In the genomic region with DNA sequence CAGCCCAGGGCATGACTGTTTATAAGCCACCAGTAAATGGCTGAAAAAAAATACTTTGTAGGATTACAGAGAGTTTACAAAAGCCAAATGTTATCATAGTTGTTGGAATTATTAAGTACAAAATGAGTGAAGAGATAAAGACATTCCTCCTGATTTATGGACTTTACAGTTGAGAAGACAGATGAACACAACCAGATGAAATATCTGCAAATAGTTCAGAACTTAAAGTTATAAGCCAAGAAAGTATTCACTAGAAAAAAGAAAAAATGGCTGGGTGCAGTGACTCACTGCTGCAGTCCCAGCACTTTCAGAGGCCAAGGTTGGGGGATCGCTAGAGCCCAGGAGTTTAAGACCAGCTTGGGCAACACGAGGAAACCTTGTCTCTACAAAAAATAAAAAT, we compare ENCODE assay signal across 22 cellular contexts. TPM values are rescaled to one million over a fixed set of nuclear protein-coding genes. Genes with fewer than 3 reads are reported as not detected.
DNase-seq lines count a peak whose midpoint lies in the region; ATAC-seq, FAIRE-seq and TF ChIP-seq lines count a peak whose summit lies in the region.
"Had no signal": no experiment of that assay in that cellular context is flagged by ENCODE, and none has a peak within 500 bp of the region (broad histone marks: within the 10 kb centered on the region; RNA-seq: fewer than 3 reads in every experiment).

No MANE protein-coding gene starts in this region.

- no peak for TF ChIP-seq EP300 in ovary (IDR thresholded peaks at IDR 0.05)

- H3K27ac ChIP-seq in ACC112 (ENCODE audit: low read depth, low read length) = peak overlapping the region; percentile 77
- H3K27ac ChIP-seq in astrocyte (ENCODE audit: low read depth, low read length) = no peak overlapping the region
- H3K27ac ChIP-seq in ovary = no peak overlapping the region
- H3K27ac ChIP-seq: SJCRH30 had no signal

- H3K27me3 Mint-ChIP-seq in HFFc6 (ENCODE audit: insufficient read depth) = no peaks in the 10 kb centered on the region; the same call in 1 of the 2 replicates
- no peaks in the 10 kb centered on the region for H3K27me3 Mint-ChIP-seq in astrocyte (ENCODE audit: low read depth, unreplicated experiment)

- TF ChIP-seq POLR2A in ovary (IDR thresholded peaks at IDR 0.05) = no peak

- TF ChIP-seq CTCF in HFFc6 (IDR thresholded peaks at IDR 0.05) = no peak
- no peak for TF ChIP-seq CTCF in astrocyte (IDR thresholded peaks at IDR 0.05; ENCODE audit: insufficient read depth, low read depth, low read length)
- TF ChIP-seq CTCF in ovary (IDR thresholded peaks at IDR 0.05) = no peak

- intact Hi-C loops in ovary (cut with DNase I) = no loop called here

- H3K4me2 ChIP-seq in astrocyte (ENCODE audit: low read length) = peak overlapping the region; percentile 37

- peak overlapping the region; percentile 49 for H2AFZ ChIP-seq in ACC112 (ENCODE audit: low read length, unreplicated experiment)
- H2AFZ ChIP-seq in astrocyte (ENCODE audit: low read depth, low read length) = no peak overlapping the region

- H3K79me2 ChIP-seq in ACC112 (ENCODE audit: control insufficient read depth, insufficient read depth, low read length, unreplicated experiment) (no peaks in the 10 kb centered on the region), astrocyte (ENCODE audit: insufficient read depth, low read length) (no peaks in the 10 kb centered on the region)

- H3K27me3 ChIP-seq in ACC112 (ENCODE audit: insufficient read depth, low read length) = no peaks in the 10 kb centered on the region
- no peaks in the 10 kb centered on the region for H3K27me3 ChIP-seq in astrocyte (ENCODE audit: insufficient read depth, low read length)
- no peaks in the 10 kb centered on the region for H3K27me3 ChIP-seq in ovary
- H3K27me3 ChIP-seq: SJCRH30 had no signal

- H3K9me3 Mint-ChIP-seq in HFFc6 (no peaks in the 10 kb centered on the region), astrocyte (ENCODE audit: unreplicated experiment) (no peaks in the 10 kb centered on the region)
- H3K9me3 Mint-ChIP-seq: CD8-positive, alpha-beta T cell; endodermal cell had no signal

- H3K4me3 ChIP-seq in ACC112 (ENCODE audit: low read depth, low read length) (no peak overlapping the region), astrocyte (ENCODE audit: insufficient read depth, low read depth, low read length) (no peak overlapping the region), ovary (no peak overlapping the region)
- H3K4me3 ChIP-seq: SJCRH30 had no signal

- peak overlapping the region; percentile 16; the same call in 1 of the 2 replicates for H3K4me3 Mint-ChIP-seq in HFFc6
- H3K4me3 Mint-ChIP-seq in astrocyte (ENCODE audit: unreplicated experiment) = no peak overlapping the region
- H3K4me3 Mint-ChIP-seq: activated T-helper 1 cell treated with anti-CD3 and anti-CD28 coated beads, Interleukin-12 subunit alpha, Interleukin-12 subunit beta, Interleukin-2, Interleukin-4 antibody, amounts not matched to agents 30 ng/mL and 10 ng/mL and 1 ng/mL, durations not matched to agents 14 hours and 24 hours and 36 hours; CD8-positive, alpha-beta T cell; endodermal cell; T-helper 2 cell treated with Interferon-gamma antibody and Interleukin-4, amounts not matched to agents 5 μg/mL and 100 μg/mL, for 36 hours; type B pancreatic cell had no signal

- no peak for ATAC-seq in HG03045 (IDR thresholded peaks at IDR 0.05; ENCODE audit: unreplicated experiment)
- ATAC-seq: CD8-positive, alpha-beta T cell had no signal

- H3K9ac ChIP-seq in astrocyte (ENCODE audit: low read length) = no peak overlapping the region

- H3K36me3 ChIP-seq in ACC112 (ENCODE audit: insufficient read depth, low read length) (no peaks in the 10 kb centered on the region; the same call in 1 of the 2 replicates), astrocyte (ENCODE audit: insufficient read depth, low read length) (no peaks in the 10 kb centered on the region), ovary (no peaks in the 10 kb centered on the region)
- H3K36me3 ChIP-seq: SJCRH30 had no signal

- peak; percentile 13 for FAIRE-seq in astrocyte (lab: Jason Lieb, UNC)
- FAIRE-seq: frontal cortex had no signal

- H3K4me1 Mint-ChIP-seq in HFFc6 (ENCODE audit: low read depth) (peaks cover 75% of the 10 kb centered on the region), astrocyte (ENCODE audit: low read depth, unreplicated experiment) (peaks cover 45% of the 10 kb centered on the region)

- DNase-seq in HFFc6 = peak; percentile 29
- DNase-seq in astrocyte (ENCODE audit: low read depth) = peak; percentile 81
- DNase-seq in iris pigment epithelial cell (ENCODE audit: low read depth) = peak; percentile 83
- no peak for DNase-seq in NCI-H2029 (lab: John Stamatoyannopoulos, UW)
- DNase-seq in T1000 (lab: John Stamatoyannopoulos, UW) = no peak
- DNase-seq in ovary = no peak
- DNase-seq: amniotic stem cell; CD8-positive, alpha-beta T cell; endodermal cell; left cardiac atrium; midbrain; NCI-H1092 treated with DMSO at 0.1 percent for 48 hours; NCI-H69; retina; SJCRH30; stimulated activated naive CD4-positive, alpha-beta T cell treated with Interleukin-2 at 50 U/mL for 16 hours had no signal

- H3K4me1 ChIP-seq in ACC112 (ENCODE audit: control insufficient read depth, insufficient read depth, low read length, unreplicated experiment) (peaks cover 50% of the 10 kb centered on the region), astrocyte (ENCODE audit: insufficient read depth, low read length) (peaks cover 24% of the 10 kb centered on the region), ovary (ENCODE audit: insufficient read depth) (no peaks in the 10 kb centered on the region)
- H3K4me1 ChIP-seq: SJCRH30 had no signal

- 8 to 38% (median 23%) methylated on average over 2 of the region's 2 CpGs for WGBS in ovary, 3 donors

- H3K27ac Mint-ChIP-seq in HFFc6 = peak overlapping the region; percentile 47
- H3K27ac Mint-ChIP-seq in astrocyte (ENCODE audit: unreplicated experiment) = peak overlapping the region; percentile 80
- H3K27ac Mint-ChIP-seq: activated T-helper 1 cell treated with anti-CD3 and anti-CD28 coated beads, Interleukin-12 subunit alpha, Interleukin-12 subunit beta, Interleukin-2, Interleukin-4 antibody, amounts not matched to agents 30 ng/mL and 10 ng/mL and 1 ng/mL, durations not matched to agents 14 hours and 24 hours and 36 hours; CD8-positive, alpha-beta T cell; endodermal cell; T-helper 2 cell treated with Interferon-gamma antibody and Interleukin-4, amounts not matched to agents 5 μg/mL and 100 μg/mL, for 36 hours; type B pancreatic cell had no signal

- no peaks in the 10 kb centered on the region for H4K20me1 ChIP-seq in astrocyte (ENCODE audit: insufficient read depth, low read length)

- H3K9me3 ChIP-seq in astrocyte (ENCODE audit: insufficient read depth, low read depth, low read length) (no peaks in the 10 kb centered on the region), ovary (no peaks in the 10 kb centered on the region)
- H3K9me3 ChIP-seq: SJCRH30 had no signal

- H3K36me3 Mint-ChIP-seq in HFFc6 (ENCODE audit: low read depth) = no peaks in the 10 kb centered on the region; the same call in 1 of the 2 replicates
- H3K36me3 Mint-ChIP-seq in astrocyte (ENCODE audit: low read depth, unreplicated experiment) = no peaks in the 10 kb centered on the region
- H3K36me3 Mint-ChIP-seq: CD8-positive, alpha-beta T cell; type B pancreatic cell had no signal

RNA-seq across cellular contexts. Expression of a gene that starts 11.2 kb away (rescaled TPM):
- total RNA-seq in HFFc6 (2021; fragmentation: NEBNext Ultra II Directional; extraction: Animal tissue kit (Norgen Biotek cat#: 25700)) = 10 to 100 TPM in 1 of 6 experiments, 1 to 10 TPM in 5; 4.6 to 10.1 (median 5.9) TPM
- total RNA-seq in astrocyte (91.0 and 98.1 TPM in 2 replicates), ovary (10 to 100 TPM in 1 of 7 donors, 1 to 10 TPM in 2, under 1 TPM in 3, not detected in 1; 0.30 to 11.8 (median 1.8) TPM)
- under 1 TPM; 0.47 to 0.75 TPM for polyA plus RNA-seq in ovary

Comparison
In these comparisons a context has a peak if more than half of its experiments do, and no peak if none do; other contexts are left out.
1. DNase-seq: peak in HFFc6 (single experiment), astrocyte (single experiment) and iris pigment epithelial cell (single experiment); none in NCI-H2029 (single experiment), T1000 (single experiment) and ovary (0 of 5).